26 cellular contexts compared by ENCODE assay signal in genomic region chr5:12147513-12147912, GRCh38.
"Had no signal": no experiment of that assay in that cellular context is flagged by ENCODE, and none has a peak within 500 bp of the region (broad histone marks: within the 10 kb centered on the region; RNA-seq: fewer than 3 reads in every experiment).

No MANE protein-coding gene starts in this region.

- DNase-seq: colonic mucosa; cortex of kidney; effector CD8-positive, alpha-beta T cell; effector memory CD8-positive, alpha-beta T cell; endodermal cell; erythroblast; esophagus squamous epithelium; foreskin fibroblast; foreskin melanocyte; gastrocnemius medialis; glutamatergic neuron; head of caudate nucleus; heart right ventricle; hippocampal formation; left cardiac atrium; left ventricle myocardium inferior; lower lobe of right lung; mesenchymal stem cell; mucosa of descending colon; naive B cell had no signal

- H3K27ac ChIP-seq: colonic mucosa, epithelial cell of prostate, esophagus squamous epithelium, gastrocnemius medialis, heart right ventricle, left ventricle myocardium inferior, lower lobe of right lung had no signal

- H3K36me3 ChIP-seq: colonic mucosa, esophagus squamous epithelium, gastrocnemius medialis, heart right ventricle, left ventricle myocardium inferior, lower lobe of right lung had no signal

- H3K27me3 ChIP-seq: colonic mucosa, esophagus squamous epithelium, gastrocnemius medialis, heart right ventricle had no signal

- ATAC-seq: effector memory CD8-positive, alpha-beta T cell; esophagus mucosa; gastrocnemius medialis; heart right ventricle; left cardiac atrium; left lobe of liver; lower lobe of right lung; mucosa of descending colon had no signal

- H3K4me3 ChIP-seq: colonic mucosa, esophagus squamous epithelium, gastrocnemius medialis, heart right ventricle, left ventricle myocardium inferior, lower lobe of right lung, mucosa of descending colon had no signal

- H3K9me3 ChIP-seq: colonic mucosa, esophagus squamous epithelium, gastrocnemius medialis, lower lobe of right lung, mucosa of descending colon had no signal

- FAIRE-seq: endometrium, islet of Langerhans, keratinocyte had no signal

- H3K4me1 ChIP-seq: colonic mucosa, esophagus squamous epithelium, gastrocnemius medialis, heart right ventricle, left ventricle myocardium inferior, lower lobe of right lung had no signal
